ENCODE assay signal across 1 cellular context in the genomic region with DNA sequence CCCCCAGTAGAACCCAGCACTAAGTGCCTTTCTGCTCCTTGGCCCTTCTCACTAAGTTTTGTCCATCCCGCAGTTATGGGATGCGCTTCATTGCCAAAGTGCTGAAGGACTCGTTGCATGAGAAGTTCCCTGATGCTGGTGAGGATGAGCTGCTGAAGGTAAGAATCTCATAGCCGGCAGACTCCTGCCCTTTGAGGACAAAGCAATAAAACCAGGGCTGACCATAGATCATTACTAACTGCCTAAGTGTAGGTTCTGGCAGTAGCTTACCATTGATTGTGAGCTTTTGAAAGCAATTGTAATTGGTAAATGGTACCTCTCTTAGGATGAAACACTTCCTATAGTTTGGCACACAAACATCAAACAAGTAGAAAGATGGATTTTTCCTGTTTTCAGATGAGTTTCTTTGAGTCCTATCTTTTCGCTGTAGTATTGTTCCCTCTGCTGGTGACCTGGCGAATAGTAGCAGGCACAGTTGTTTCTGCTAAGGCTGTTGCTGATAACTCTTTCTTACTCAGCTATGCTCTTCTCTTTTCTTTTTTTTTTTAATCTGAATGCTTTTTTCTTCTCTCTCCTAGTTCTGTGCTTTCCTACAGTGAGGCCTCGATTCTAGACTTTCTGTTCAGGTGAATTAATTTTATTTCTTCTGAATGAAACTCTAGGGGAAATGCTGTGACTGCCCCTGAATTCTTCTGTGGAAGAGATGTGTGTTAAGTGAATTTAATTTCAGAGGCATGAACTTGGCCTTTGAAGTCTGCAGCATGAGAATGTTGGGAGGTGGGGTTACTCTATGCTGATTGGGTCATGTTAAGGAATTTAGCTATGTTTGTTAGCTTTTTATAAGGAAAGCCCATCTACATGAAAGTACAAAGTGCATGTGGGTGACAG.
TF ChIP-seq lines count a peak whose summit lies in the region.

No MANE protein-coding gene starts in this region.

TF ChIP-seq in K562, 482 proteins besides CTCF, POLR2A, EP300 and RAD21 (continued from another document):
- TF ChIP-seq, protein P1, sequence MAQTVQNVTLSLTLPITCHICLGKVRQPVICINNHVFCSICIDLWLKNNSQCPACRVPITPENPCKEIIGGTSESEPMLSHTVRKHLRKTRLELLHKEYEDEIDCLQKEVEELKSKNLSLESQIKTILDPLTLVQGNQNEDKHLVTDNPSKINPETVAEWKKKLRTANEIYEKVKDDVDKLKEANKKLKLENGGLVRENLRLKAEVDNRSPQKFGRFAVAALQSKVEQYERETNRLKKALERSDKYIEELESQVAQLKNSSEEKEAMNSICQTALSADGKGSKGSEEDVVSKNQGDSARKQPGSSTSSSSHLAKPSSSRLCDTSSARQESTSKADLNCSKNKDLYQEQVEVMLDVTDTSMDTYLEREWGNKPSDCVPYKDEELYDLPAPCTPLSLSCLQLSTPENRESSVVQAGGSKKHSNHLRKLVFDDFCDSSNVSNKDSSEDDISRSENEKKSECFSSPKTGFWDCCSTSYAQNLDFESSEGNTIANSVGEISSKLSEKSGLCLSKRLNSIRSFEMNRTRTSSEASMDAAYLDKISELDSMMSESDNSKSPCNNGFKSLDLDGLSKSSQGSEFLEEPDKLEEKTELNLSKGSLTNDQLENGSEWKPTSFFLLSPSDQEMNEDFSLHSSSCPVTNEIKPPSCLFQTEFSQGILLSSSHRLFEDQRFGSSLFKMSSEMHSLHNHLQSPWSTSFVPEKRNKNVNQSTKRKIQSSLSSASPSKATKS (CRISPR knock-in tag; IDR thresholded peaks at IDR 0.05) = no peak
- TF ChIP-seq ARID2 (IDR thresholded peaks at IDR 0.05) = peak; percentile 93
- TF ChIP-seq RAD51 (IDR thresholded peaks at IDR 0.05; ENCODE audit: borderline replicate concordance, low read depth) = no peak
- peak; percentile 25; the same call in 1 of the 2 replicates for TF ChIP-seq FOXM1 (IDR thresholded peaks at IDR 0.05; ENCODE audit: low read depth)
- no peak for TF ChIP-seq FOXM1 (CRISPR knock-in tag; IDR thresholded peaks at IDR 0.05; ENCODE audit: low read depth)
- TF ChIP-seq NONO (IDR thresholded peaks at IDR 0.05; ENCODE audit: low read depth in 2 of 2, low read length in 1 of 2) = no peak
- TF ChIP-seq, protein P2, sequence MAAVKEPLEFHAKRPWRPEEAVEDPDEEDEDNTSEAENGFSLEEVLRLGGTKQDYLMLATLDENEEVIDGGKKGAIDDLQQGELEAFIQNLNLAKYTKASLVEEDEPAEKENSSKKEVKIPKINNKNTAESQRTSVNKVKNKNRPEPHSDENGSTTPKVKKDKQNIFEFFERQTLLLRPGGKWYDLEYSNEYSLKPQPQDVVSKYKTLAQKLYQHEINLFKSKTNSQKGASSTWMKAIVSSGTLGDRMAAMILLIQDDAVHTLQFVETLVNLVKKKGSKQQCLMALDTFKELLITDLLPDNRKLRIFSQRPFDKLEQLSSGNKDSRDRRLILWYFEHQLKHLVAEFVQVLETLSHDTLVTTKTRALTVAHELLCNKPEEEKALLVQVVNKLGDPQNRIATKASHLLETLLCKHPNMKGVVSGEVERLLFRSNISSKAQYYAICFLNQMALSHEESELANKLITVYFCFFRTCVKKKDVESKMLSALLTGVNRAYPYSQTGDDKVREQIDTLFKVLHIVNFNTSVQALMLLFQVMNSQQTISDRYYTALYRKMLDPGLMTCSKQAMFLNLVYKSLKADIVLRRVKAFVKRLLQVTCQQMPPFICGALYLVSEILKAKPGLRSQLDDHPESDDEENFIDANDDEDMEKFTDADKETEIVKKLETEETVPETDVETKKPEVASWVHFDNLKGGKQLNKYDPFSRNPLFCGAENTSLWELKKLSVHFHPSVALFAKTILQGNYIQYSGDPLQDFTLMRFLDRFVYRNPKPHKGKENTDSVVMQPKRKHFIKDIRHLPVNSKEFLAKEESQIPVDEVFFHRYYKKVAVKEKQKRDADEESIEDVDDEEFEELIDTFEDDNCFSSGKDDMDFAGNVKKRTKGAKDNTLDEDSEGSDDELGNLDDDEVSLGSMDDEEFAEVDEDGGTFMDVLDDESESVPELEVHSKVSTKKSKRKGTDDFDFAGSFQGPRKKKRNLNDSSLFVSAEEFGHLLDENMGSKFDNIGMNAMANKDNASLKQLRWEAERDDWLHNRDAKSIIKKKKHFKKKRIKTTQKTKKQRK (IDR thresholded peaks at IDR 0.05; ENCODE audit: borderline replicate concordance, low read depth, low read length) = no peak
- no peak for TF ChIP-seq SPI1 (IDR thresholded peaks at IDR 0.05; ENCODE audit: borderline replicate concordance, low read depth, low read length)
- TF ChIP-seq, protein P3, sequence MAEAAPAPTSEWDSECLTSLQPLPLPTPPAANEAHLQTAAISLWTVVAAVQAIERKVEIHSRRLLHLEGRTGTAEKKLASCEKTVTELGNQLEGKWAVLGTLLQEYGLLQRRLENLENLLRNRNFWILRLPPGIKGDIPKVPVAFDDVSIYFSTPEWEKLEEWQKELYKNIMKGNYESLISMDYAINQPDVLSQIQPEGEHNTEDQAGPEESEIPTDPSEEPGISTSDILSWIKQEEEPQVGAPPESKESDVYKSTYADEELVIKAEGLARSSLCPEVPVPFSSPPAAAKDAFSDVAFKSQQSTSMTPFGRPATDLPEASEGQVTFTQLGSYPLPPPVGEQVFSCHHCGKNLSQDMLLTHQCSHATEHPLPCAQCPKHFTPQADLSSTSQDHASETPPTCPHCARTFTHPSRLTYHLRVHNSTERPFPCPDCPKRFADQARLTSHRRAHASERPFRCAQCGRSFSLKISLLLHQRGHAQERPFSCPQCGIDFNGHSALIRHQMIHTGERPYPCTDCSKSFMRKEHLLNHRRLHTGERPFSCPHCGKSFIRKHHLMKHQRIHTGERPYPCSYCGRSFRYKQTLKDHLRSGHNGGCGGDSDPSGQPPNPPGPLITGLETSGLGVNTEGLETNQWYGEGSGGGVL (CRISPR knock-in tag; IDR thresholded peaks at IDR 0.05) = no peak
